ENCODE assay signal across 19 cellular contexts in genomic region chr6:162032620-162033019, GRCh38.
DNase-seq lines count a peak whose midpoint lies in the region; ATAC-seq, FAIRE-seq and TF ChIP-seq lines count a peak whose summit lies in the region.
"Had no signal": no experiment of that assay in that cellular context is flagged by ENCODE, and none has a peak within 500 bp of the region (broad histone marks: within the 10 kb centered on the region; RNA-seq: fewer than 3 reads in every experiment).

No MANE protein-coding gene starts in this region.

- H4K91ac ChIP-seq in mesenchymal stem cell (ENCODE audit: low read length): no peak overlapping the region

- TF ChIP-seq EP300 in GM12878 (IDR thresholded peaks at IDR 0.05; ENCODE audit: borderline replicate concordance in 1 of 2, control insufficient read depth in 1 of 2, low read depth in 2 of 2, low read length in 2 of 2): no peak

- H4K20me1 ChIP-seq in GM12878 (ENCODE audit: control insufficient read depth, insufficient read depth): no peaks in the 10 kb centered on the region

- H3K14ac ChIP-seq in mesenchymal stem cell (ENCODE audit: low read length in 2 of 2): no peak overlapping the region

- 3% methylated on average over 4 of the region's 4 CpGs for WGBS in GM12878 (ENCODE audit: insufficient coverage, insufficient replicate concordance, low lambda C conversion rate, missing lambda C conversion rate)
- WGBS in mesenchymal stem cell: 58% methylated on average over 4 of the region's 4 CpGs

- BruUV-seq in GM12878 (replicated peaks; lab: Mats Ljungman, UMichigan): no TSS peak
- no TSS peak for BruUV-seq in Caco-2 (replicated peaks; lab: Mats Ljungman, UMichigan)

- H3K4me2 ChIP-seq in GM12878 (ENCODE audit: control insufficient read depth, insufficient read depth) (no peak overlapping the region), mesenchymal stem cell (ENCODE audit: low read length, poor library complexity, severe bottlenecking) (no peak overlapping the region)

- no peak overlapping the region for H2BK120ac ChIP-seq in mesenchymal stem cell (ENCODE audit: low read depth, low read length)

- in situ Hi-C loops in GM12878 (cut with MboI): no loop called here

- H3K9ac ChIP-seq in GM12878 (ENCODE audit: control insufficient read depth, insufficient read depth, low read length) (no peak overlapping the region), mesenchymal stem cell (ENCODE audit: low read length) (no peak overlapping the region)

- no peaks in the 10 kb centered on the region for H3K79me2 ChIP-seq in GM12878 (ENCODE audit: control insufficient read depth, insufficient read depth, low read length)

- H3K4me1 ChIP-seq in GM12878 (ENCODE audit: control insufficient read depth, insufficient read depth, low read length): no peaks in the 10 kb centered on the region
- no peaks in the 10 kb centered on the region for H3K4me1 ChIP-seq in mesenchymal stem cell (ENCODE audit: control insufficient read depth, insufficient read depth, low read depth, low read length)
- no peaks in the 10 kb centered on the region for H3K4me1 ChIP-seq in Caco-2
- H3K4me1 ChIP-seq: BE2C, body of pancreas, prostate gland, thyroid gland had no signal

- H3K79me1 ChIP-seq in mesenchymal stem cell (replicated peaks; ENCODE audit: low read length, poor library complexity, severe bottlenecking): no peaks in the 10 kb centered on the region

- no peak for FAIRE-seq in GM12878 (lab: Jason Lieb, UNC)

- peak; percentile 30; the same call in 1 of the 3 replicates for ATAC-seq in GM12878
- ATAC-seq: body of pancreas, Panc1 had no signal

- intact Hi-C loops in GM12878 (cut with micrococcal nuclease; ENCODE audit: unreplicated experiment) (no loop called here), Caco-2 (cut with micrococcal nuclease; ENCODE audit: unreplicated experiment) (no loop called here)

- H2AFZ ChIP-seq in GM12878 (ENCODE audit: control insufficient read depth, low read depth, low read length) (no peak overlapping the region), mesenchymal stem cell (ENCODE audit: low read depth, low read length) (no peak overlapping the region)

- no peak overlapping the region for H2BK12ac ChIP-seq in mesenchymal stem cell (ENCODE audit: low read length in 2 of 2)

- POLR2A ChIA-PET in GM12878 (lab: Charles Lee) (no interaction called here), Caco-2 (lab: Charles Lee) (no interaction called here)

- no peak overlapping the region for H2AK5ac ChIP-seq in mesenchymal stem cell (ENCODE audit: low read length, severe bottlenecking)

- H3K4ac ChIP-seq in mesenchymal stem cell (ENCODE audit: low read depth in 1 of 2, low read length in 2 of 2): no peak overlapping the region

- no peak overlapping the region for H2BK15ac ChIP-seq in mesenchymal stem cell (ENCODE audit: low read depth, poor library complexity, severe bottlenecking)

- H3K27ac Mint-ChIP-seq in Caco-2 (ENCODE audit: unreplicated experiment): no peak overlapping the region
- H3K27ac Mint-ChIP-seq: activated B cell treated with CpG ODN at 0.5 μM for 24 hours had no signal

- no peak overlapping the region for H2BK5ac ChIP-seq in mesenchymal stem cell (ENCODE audit: low read depth, low read length, poor library complexity, severe bottlenecking)

- H3K36me3 ChIP-seq in GM12878 (ENCODE audit: control insufficient read depth in 2 of 2, insufficient read depth in 2 of 2, low read length in 1 of 2) (no peaks in the 10 kb centered on the region), mesenchymal stem cell (ENCODE audit: control insufficient read depth in 1 of 2, insufficient read depth in 2 of 2, low read depth in 1 of 2, low read length in 2 of 2) (no peaks in the 10 kb centered on the region), Caco-2 (ENCODE audit: control insufficient read depth, insufficient read depth, low read length) (no peaks in the 10 kb centered on the region)
- H3K36me3 ChIP-seq: BE2C, prostate gland, thyroid gland had no signal

- H3K23ac ChIP-seq in mesenchymal stem cell (ENCODE audit: low read length in 2 of 2): no peak overlapping the region

- no peak for TF ChIP-seq RAD21 in GM12878 (IDR thresholded peaks at IDR 0.05; ENCODE audit: insufficient read depth, low read depth, low read length)

- DNase-seq in AG20443 (ENCODE audit: low spot score) (peak; percentile 54), Kasumi-1 (lab: John Stamatoyannopoulos, UW) (peak; percentile 11 to 36), GM12878 (ENCODE audit: low read depth, low spot score) (no peak), mesenchymal stem cell (peak; percentile 61), NCI-H2081 treated with DMSO at 0.1 percent for 48 hours (lab: John Stamatoyannopoulos, UW) (no peak), Caco-2 (no peak), germinal center (ENCODE audit: low spot score) (no peak), SW 1271 (lab: John Stamatoyannopoulos, UW) (no peak)
- DNase-seq: activated B cell treated with CpG ODN at 0.5 μM for 24 hours; activated T-cell treated with anti-CD3 and anti-CD28 coated beads for 4 hours; BE2C; body of pancreas; DMS79; effector memory CD4-positive, alpha-beta T cell; NCI-H1417; NCI-H446 treated with DMSO at 0.1 percent for 48 hours; thyroid gland had no signal

- no peak overlapping the region for H3K18ac ChIP-seq in mesenchymal stem cell (ENCODE audit: low read depth in 1 of 2, low read length in 2 of 2)

- SMC1A ChIA-PET in GM12878 (lab: Charles Lee; ENCODE audit: uncharacterized antibody, unreplicated experiment): interaction anchor here (2.7 kb wide), 1 partner anchor 12 kb away, joined by 5 read pairs; no protein-coding TSS in a partner anchor

- no peak overlapping the region for H4K8ac ChIP-seq in mesenchymal stem cell (ENCODE audit: low read length)

- H3K9me3 Mint-ChIP-seq in Caco-2 (ENCODE audit: unreplicated experiment): no peaks in the 10 kb centered on the region
- H3K9me3 Mint-ChIP-seq: activated B cell treated with CpG ODN at 0.5 μM for 24 hours had no signal

- H3K4me3 Mint-ChIP-seq in Caco-2 (ENCODE audit: unreplicated experiment): no peak overlapping the region
- H3K4me3 Mint-ChIP-seq: activated B cell treated with CpG ODN at 0.5 μM for 24 hours had no signal

- H3K4me3 ChIP-seq in GM12878 (no peak overlapping the region), mesenchymal stem cell (ENCODE audit: insufficient read depth in 1 of 2, low read depth in 1 of 2, low read length in 2 of 2) (no peak overlapping the region), Caco-2 (ENCODE audit: low read depth, low read length) (no peak overlapping the region)
- H3K4me3 ChIP-seq: body of pancreas, prostate gland, thyroid gland had no signal

- CTCF ChIA-PET in GM12878 (lab: Yijun Ruan, JAX) (no interaction called here), Caco-2 (lab: Charles Lee) (no interaction called here)

- no peaks in the 10 kb centered on the region for H3K9me3 ChIP-seq in GM12878 (replicated peaks; ENCODE audit: control insufficient read depth, insufficient read depth, low read length)
- no peaks in the 10 kb centered on the region for H3K9me3 ChIP-seq in mesenchymal stem cell (ENCODE audit: control insufficient read depth, low read length)
- H3K9me3 ChIP-seq in Caco-2: no peaks in the 10 kb centered on the region
- H3K9me3 ChIP-seq: BE2C, body of pancreas, prostate gland, thyroid gland had no signal

- no peaks in the 10 kb centered on the region for H3K4me1 Mint-ChIP-seq in Caco-2 (ENCODE audit: low read depth, unreplicated experiment)
- H3K4me1 Mint-ChIP-seq: activated B cell treated with CpG ODN at 0.5 μM for 24 hours had no signal

- H3K27me3 Mint-ChIP-seq in Caco-2 (ENCODE audit: insufficient read depth, unreplicated experiment): peaks cover 7% of the 10 kb centered on the region
- H3K27me3 Mint-ChIP-seq: activated B cell treated with CpG ODN at 0.5 μM for 24 hours had no signal

- H3K27ac ChIP-seq in GM12878 (ENCODE audit: control insufficient read depth, insufficient read depth) (no peak overlapping the region), mesenchymal stem cell (ENCODE audit: low read length, poor library complexity, severe bottlenecking) (no peak overlapping the region)
- H3K27ac ChIP-seq: body of pancreas, prostate gland, thyroid gland had no signal

- TF ChIP-seq CTCF in GM12878 (IDR thresholded peaks at IDR 0.05 in 2 of 3, conservative IDR thresholded peaks at IDR 0.05 in 1 of 3; ENCODE audit: control insufficient read depth in 2 of 3, extremely low read depth in 1 of 3, insufficient read depth in 1 of 3, low read depth in 3 of 3, low read length in 3 of 3) (no peak), Caco-2 (IDR thresholded peaks at IDR 0.05; ENCODE audit: insufficient read depth in 1 of 2, low read depth in 1 of 2, low read length in 1 of 2, severe bottlenecking in 1 of 2, unreplicated experiment in 1 of 2) (no peak)

- RAD21 ChIA-PET in GM12878 (lab: Charles Lee; ENCODE audit: unreplicated experiment): no interaction called here

- no peaks in the 10 kb centered on the region for H3K27me3 ChIP-seq in GM12878 (replicated peaks in 1 of 2; ENCODE audit: control insufficient read depth in 2 of 2, insufficient read depth in 2 of 2, low read length in 1 of 2)
- H3K27me3 ChIP-seq in mesenchymal stem cell (ENCODE audit: control insufficient read depth in 1 of 2, insufficient read depth in 1 of 2, low read length in 2 of 2): no peaks in the 10 kb centered on the region
- H3K27me3 ChIP-seq in Caco-2 (replicated peaks; ENCODE audit: control insufficient read depth, insufficient read depth, low read length): no peaks in the 10 kb centered on the region
- H3K27me3 ChIP-seq: BE2C, body of pancreas, thyroid gland had no signal

- H3K36me3 Mint-ChIP-seq in Caco-2 (ENCODE audit: insufficient read depth, unreplicated experiment): no peaks in the 10 kb centered on the region

- no peak for TF ChIP-seq POLR2A in GM12878 (IDR thresholded peaks at IDR 0.05; ENCODE audit: low read depth, low read length)

TF ChIP-seq in GM12878, 131 proteins besides CTCF, POLR2A, EP300 and RAD21 (continues in another document):
- TF ChIP-seq TCF12 (IDR thresholded peaks at IDR 0.05; ENCODE audit: low read depth, low read length): no peak
- TF ChIP-seq KDM1A (IDR thresholded peaks at IDR 0.05; ENCODE audit: borderline replicate concordance): no peak
- TF ChIP-seq SMAD1 (IDR thresholded peaks at IDR 0.05; ENCODE audit: low read depth, partially characterized antibody): no peak
- no peak for TF ChIP-seq CREB1 (IDR thresholded peaks at IDR 0.05; ENCODE audit: low read depth)
- TF ChIP-seq BACH1 (IDR thresholded peaks at IDR 0.05; ENCODE audit: borderline replicate concordance): no peak
- no peak for TF ChIP-seq ZNF24 (IDR thresholded peaks at IDR 0.05)
- TF ChIP-seq BCL11A (IDR thresholded peaks at IDR 0.05; ENCODE audit: low read depth, low read length): no peak
- no peak for TF ChIP-seq PAX8 (IDR thresholded peaks at IDR 0.05)
- TF ChIP-seq SIX5 (IDR thresholded peaks at IDR 0.05; ENCODE audit: low read depth, low read length, severe bottlenecking): no peak
- no peak for TF ChIP-seq ESRRA (IDR thresholded peaks at IDR 0.05; ENCODE audit: low read length)
- no peak for TF ChIP-seq NRF1 (conservative IDR thresholded peaks at IDR 0.05; ENCODE audit: low read depth, low read length)
- no peak for TF ChIP-seq MEF2B (IDR thresholded peaks at IDR 0.05; ENCODE audit: partially characterized antibody, poor library complexity, severe bottlenecking)

Comparison
In these comparisons a context has a peak if more than half of its experiments do, and no peak if none do; other contexts are left out.
1. DNase-seq: peak in AG20443 (single experiment), Kasumi-1 (2 of 2) and mesenchymal stem cell (single experiment); none in GM12878 (single experiment), NCI-H2081 treated with DMSO at 0.1 percent for 48 hours (single experiment), Caco-2 (0 of 2), germinal center (single experiment) and SW 1271 (0 of 2).